ENCODE assay signal across 15 cellular contexts in genomic region chr5:41151562-41151961, GRCh38.
DNase-seq lines count a peak whose midpoint lies in the region; ATAC-seq, FAIRE-seq and TF ChIP-seq lines count a peak whose summit lies in the region.
"Had no signal": no experiment of that assay in that cellular context is flagged by ENCODE, and none has a peak within 500 bp of the region (broad histone marks: within the 10 kb centered on the region; RNA-seq: fewer than 3 reads in every experiment).

No MANE protein-coding gene starts in this region.

- no peak overlapping the region for H3K4me2 ChIP-seq in HepG2 (ENCODE audit: low read depth, low read length)

- CTCF ChIA-PET in HepG2 (lab: Yijun Ruan, JAX; ENCODE audit: low intra/inter-chr PET ratio, low total read pairs), result no interaction called here

- H3K4me3 ChIP-seq in liver (ENCODE audit: low read depth in 1 of 3, low read length in 3 of 3) (no peak overlapping the region), HepG2 (replicated peaks in 1 of 3; ENCODE audit: insufficient read depth in 1 of 3, low read depth in 2 of 3, low read length in 3 of 3) (no peak overlapping the region), fibroblast of the aortic adventitia (ENCODE audit: low read depth, low read length) (no peak overlapping the region), pancreas (no peak overlapping the region)
- H3K4me3 ChIP-seq: GM12878, GM23248 had no signal

- POLR2A ChIA-PET in HepG2 (lab: Yijun Ruan, JAX), result no interaction called here

- H3K9ac ChIP-seq in liver (ENCODE audit: low read depth in 1 of 2, low read length in 2 of 2), result no peak overlapping the region
- H3K9ac ChIP-seq in HepG2 (ENCODE audit: insufficient read depth, low read depth, low read length), result no peak overlapping the region
- H3K9ac ChIP-seq: GM23248 had no signal

- H3K27ac ChIP-seq in liver (ENCODE audit: low read depth in 1 of 2, low read length in 2 of 2) (no peak overlapping the region), HepG2 (ENCODE audit: extremely low read length, insufficient read depth, low read length) (no peak overlapping the region), pancreas (no peak overlapping the region)
- H3K27ac ChIP-seq: GM23248 had no signal

- no peak for FAIRE-seq in HepG2 (lab: Jason Lieb, UNC)
- no peak for FAIRE-seq in pancreas (lab: Jason Lieb, UNC)
- FAIRE-seq: A204.1, GM12878, H54 had no signal

- 71% methylated on average over 4 of the region's 4 CpGs for WGBS in liver
- WGBS in HepG2 (ENCODE audit: low lambda C conversion rate), result 33% methylated on average over 4 of the region's 4 CpGs
- 38 to 41% methylated on average over 4 of the region's 4 CpGs for WGBS in pancreas, 2 donors

- no peak for DNase-seq in HepG2 (ENCODE audit: low spot score)
- peak; percentile 85 for DNase-seq in fibroblast of the aortic adventitia (ENCODE audit: low read depth)
- DNase-seq in pancreas, result peak in 1 of 6 donors; percentile 13
- no peak for DNase-seq in NCI-H1048 (lab: John Stamatoyannopoulos, UW)
- no peak for DNase-seq in iPS-NIHi7 (ENCODE audit: extremely low spot score)
- DNase-seq: C1 segment of cervical spinal cord; CD4-positive, alpha-beta memory T cell; DMS79; GM23248 had no signal

- intact Hi-C loops in HepG2 (cut with micrococcal nuclease; ENCODE audit: unreplicated experiment), result no loop called here
- intact Hi-C loops in pancreas (cut with DNase I), result no loop called here

- no peak overlapping the region for H2AFZ ChIP-seq in HepG2 (ENCODE audit: low read length)
- H2AFZ ChIP-seq: GM23248 had no signal

- H3K27me3 ChIP-seq in liver (ENCODE audit: control insufficient read depth in 4 of 4, insufficient read depth in 4 of 4, low read length in 3 of 4) (no peaks in the 10 kb centered on the region), HepG2 (ENCODE audit: control insufficient read depth in 1 of 2, insufficient read depth in 2 of 2, low read length in 2 of 2) (no peaks in the 10 kb centered on the region), pancreas (no peaks in the 10 kb centered on the region)

- H3K36me3 ChIP-seq in liver (ENCODE audit: control insufficient read depth in 4 of 4, insufficient read depth in 3 of 4, low read depth in 1 of 4, low read length in 3 of 4) (peaks cover 0 to 90% (median 73%) of the 10 kb centered on the region in 4 donors), HepG2 (replicated peaks in 1 of 2; ENCODE audit: control insufficient read depth in 1 of 2, insufficient read depth in 2 of 2, low read length in 2 of 2) (no peaks in the 10 kb centered on the region), pancreas (peaks cover 0 to 5% (median 2%) of the 10 kb centered on the region in 3 donors)

- H3K79me2 ChIP-seq in HepG2 (ENCODE audit: insufficient read depth, low read length), result no peaks in the 10 kb centered on the region

- TF ChIP-seq CTCF in liver (IDR thresholded peaks at IDR 0.05; ENCODE audit: low read depth, low read length, missing input control) (no peak), HepG2 (CRISPR knock-in tag; IDR thresholded peaks at IDR 0.05) (no peak), fibroblast of the aortic adventitia (IDR thresholded peaks at IDR 0.05; ENCODE audit: insufficient read depth, low read length) (no peak), pancreas (IDR thresholded peaks at IDR 0.05) (no peak)

- peaks cover 3 to 6% (median 5%) of the 10 kb centered on the region in 4 donors for H3K4me1 ChIP-seq in liver (ENCODE audit: control insufficient read depth in 4 of 4, insufficient read depth in 4 of 4, low read length in 3 of 4)
- no peaks in the 10 kb centered on the region for H3K4me1 ChIP-seq in HepG2 (ENCODE audit: insufficient read depth, low read length)
- H3K4me1 ChIP-seq in pancreas, result peaks cover 0 to 7% (median 7%) of the 10 kb centered on the region in 3 donors

- TF ChIP-seq EP300 in HepG2 (IDR thresholded peaks at IDR 0.05; ENCODE audit: low read depth in 2 of 2, low read length in 2 of 2), result no peak
- TF ChIP-seq EP300 in HepG2 (CRISPR knock-in tag; IDR thresholded peaks at IDR 0.05; ENCODE audit: borderline replicate concordance), result no peak

- in situ Hi-C loops in HepG2 (cut with HindIII; ENCODE audit: extremely low pct_ligation_motif_present, low pct_unique_long_range_greater_than_20kb), result no loop called here

- H3K9me3 ChIP-seq in liver (ENCODE audit: control insufficient read depth in 4 of 4, low read length in 3 of 4), result no peaks in the 10 kb centered on the region
- no peaks in the 10 kb centered on the region for H3K9me3 ChIP-seq in HepG2 (ENCODE audit: low read length)
- H3K9me3 ChIP-seq in pancreas, result no peaks in the 10 kb centered on the region

- H4K20me1 ChIP-seq in HepG2 (ENCODE audit: insufficient read depth, low read length), result no peaks in the 10 kb centered on the region

- BruUV-seq in HepG2 (replicated peaks; lab: Mats Ljungman, UMichigan), result no TSS peak

- TF ChIP-seq POLR2A in HepG2 (IDR thresholded peaks at IDR 0.05; ENCODE audit: insufficient read depth in 1 of 2, low read depth in 2 of 2, low read length in 2 of 2), result no peak

- ATAC-seq in HepG2 (no peak), pancreas (peak in 3 of 4 donors; percentile 67 to 81 (median 77)), HG03196 (IDR thresholded peaks at IDR 0.05; ENCODE audit: unreplicated experiment) (no peak)
- ATAC-seq: GM12878, HCT116 had no signal

- no peak for TF ChIP-seq RAD21 in liver (IDR thresholded peaks at IDR 0.05)
- TF ChIP-seq RAD21 in HepG2 (CRISPR knock-in tag; IDR thresholded peaks at IDR 0.05), result no peak

TF ChIP-seq in liver, 16 proteins besides CTCF, POLR2A, EP300 and RAD21:
- TF ChIP-seq HNF4G (IDR thresholded peaks at IDR 0.05), result no peak
- TF ChIP-seq, protein P1, sequence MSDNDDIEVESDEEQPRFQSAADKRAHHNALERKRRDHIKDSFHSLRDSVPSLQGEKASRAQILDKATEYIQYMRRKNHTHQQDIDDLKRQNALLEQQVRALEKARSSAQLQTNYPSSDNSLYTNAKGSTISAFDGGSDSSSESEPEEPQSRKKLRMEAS (IDR thresholded peaks at IDR 0.05), result no peak
- no peak for TF ChIP-seq FOXA2 (IDR thresholded peaks at IDR 0.05)
- TF ChIP-seq, protein P2, sequence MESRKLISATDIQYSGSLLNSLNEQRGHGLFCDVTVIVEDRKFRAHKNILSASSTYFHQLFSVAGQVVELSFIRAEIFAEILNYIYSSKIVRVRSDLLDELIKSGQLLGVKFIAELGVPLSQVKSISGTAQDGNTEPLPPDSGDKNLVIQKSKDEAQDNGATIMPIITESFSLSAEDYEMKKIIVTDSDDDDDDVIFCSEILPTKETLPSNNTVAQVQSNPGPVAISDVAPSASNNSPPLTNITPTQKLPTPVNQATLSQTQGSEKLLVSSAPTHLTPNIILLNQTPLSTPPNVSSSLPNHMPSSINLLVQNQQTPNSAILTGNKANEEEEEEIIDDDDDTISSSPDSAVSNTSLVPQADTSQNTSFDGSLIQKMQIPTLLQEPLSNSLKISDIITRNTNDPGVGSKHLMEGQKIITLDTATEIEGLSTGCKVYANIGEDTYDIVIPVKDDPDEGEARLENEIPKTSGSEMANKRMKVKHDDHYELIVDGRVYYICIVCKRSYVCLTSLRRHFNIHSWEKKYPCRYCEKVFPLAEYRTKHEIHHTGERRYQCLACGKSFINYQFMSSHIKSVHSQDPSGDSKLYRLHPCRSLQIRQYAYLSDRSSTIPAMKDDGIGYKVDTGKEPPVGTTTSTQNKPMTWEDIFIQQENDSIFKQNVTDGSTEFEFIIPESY (IDR thresholded peaks at IDR 0.05), result no peak
- TF ChIP-seq NR2F2 (IDR thresholded peaks at IDR 0.05), result peak; percentile 73
- no peak for TF ChIP-seq YY1 (IDR thresholded peaks at IDR 0.05)
- TF ChIP-seq SP1 (IDR thresholded peaks at IDR 0.05), result no peak

TF ChIP-seq in HepG2, 621 proteins besides CTCF, POLR2A, EP300 and RAD21:
- TF ChIP-seq PHB2 (IDR thresholded peaks at IDR 0.05; ENCODE audit: partially characterized antibody) (no peak), CEBPG (CRISPR knock-in tag; IDR thresholded peaks at IDR 0.05) (no peak), ZNF251 (CRISPR knock-in tag; IDR thresholded peaks at IDR 0.05) (no peak), MYNN (CRISPR knock-in tag; IDR thresholded peaks at IDR 0.05; ENCODE audit: low read depth) (no peak), RNF2 (conservative IDR thresholded peaks at IDR 0.05; ENCODE audit: low read depth) (no peak), CBX5 (CRISPR knock-in tag; IDR thresholded peaks at IDR 0.05; ENCODE audit: borderline replicate concordance) (no peak), GTF3A (CRISPR knock-in tag; conservative IDR thresholded peaks at IDR 0.05) (no peak), ZNF737 (CRISPR knock-in tag; IDR thresholded peaks at IDR 0.05; ENCODE audit: borderline replicate concordance) (no peak), SMC3 (IDR thresholded peaks at IDR 0.05; ENCODE audit: low read length) (no peak), REPIN1 (CRISPR knock-in tag; IDR thresholded peaks at IDR 0.05; ENCODE audit: borderline replicate concordance, low read depth) (no peak), CREB1 (IDR thresholded peaks at IDR 0.05) (no peak), CREB1 (CRISPR knock-in tag; IDR thresholded peaks at IDR 0.05) (no peak), PITX1 (CRISPR knock-in tag; IDR thresholded peaks at IDR 0.05) (no peak), ZNF451 (CRISPR knock-in tag; IDR thresholded peaks at IDR 0.05) (no peak), ZNF33A (CRISPR knock-in tag; IDR thresholded peaks at IDR 0.05; ENCODE audit: borderline replicate concordance) (no peak), ZSCAN9 (CRISPR knock-in tag; IDR thresholded peaks at IDR 0.05; ENCODE audit: borderline replicate concordance) (no peak)

Comparison
In these comparisons a context has a peak if more than half of its experiments do, and no peak if none do; other contexts are left out.
1. ATAC-seq: peak in pancreas (3 of 4); none in HepG2 (single experiment) and HG03196 (single experiment).